26 cellular contexts compared by ENCODE assay signal in genomic region chr2:239498576-239498975, GRCh38.
"Had no signal": no experiment of that assay in that cellular context is flagged by ENCODE, and none has a peak within 500 bp of the region (broad histone marks: within the 10 kb centered on the region; RNA-seq: fewer than 3 reads in every experiment).

No MANE protein-coding gene starts in this region.

- ATAC-seq: activated CD4-positive, alpha-beta T cell treated with anti-CD3 and anti-CD28 coated beads for 36 hours; activated naive CD4-positive, alpha-beta T cell treated with anti-CD3 and anti-CD28 coated beads, Interleukin-2, amount 50 U/mL, for 72 hours; activated T-helper 17 cell treated with anti-CD3 and anti-CD28 coated beads, Interleukin-2, amount 50 U/mL, for 72 hours; effector memory CD8-positive, alpha-beta T cell; natural killer cell treated with Interleukin-12 subunit alpha and Interleukin-12 subunit beta and Interleukin-15 and Interleukin-18, amount 100 ng/mL, for 72 hours; stimulated activated memory B cell treated with anti-CD40 and anti-IgM and Interleukin-4, amounts not matched to agents 10 μg/mL and 1 μg/mL and 100 μg/mL, for 72 hours had no signal

- H3K36me3 Mint-ChIP-seq: activated naive CD4-positive, alpha-beta T cell treated with anti-CD3 and anti-CD28 coated beads, Interleukin-2, amount 50 U/mL, for 72 hours; memory B cell; natural killer cell treated with Interleukin-12 subunit alpha and Interleukin-12 subunit beta and Interleukin-15 and Interleukin-18, amount 100 ng/mL, for 72 hours; stimulated activated memory B cell treated with anti-CD40 and anti-IgM and Interleukin-4, amounts not matched to agents 10 μg/mL and 1 μg/mL and 100 μg/mL, for 72 hours had no signal

- H3K36me3 ChIP-seq: colonic mucosa, esophagus muscularis mucosa, pancreas, right atrium auricular region, thoracic aorta, upper lobe of left lung had no signal

- H3K27ac ChIP-seq: colonic mucosa, dorsolateral prefrontal cortex, esophagus muscularis mucosa, pancreas, psoas muscle, right atrium auricular region, thoracic aorta, upper lobe of left lung had no signal

- H3K4me1 Mint-ChIP-seq: activated B cell treated with CpG ODN at 0.5 μM for 24 hours; activated CD4-positive, alpha-beta T cell treated with anti-CD3 and anti-CD28 coated beads for 36 hours; activated T-helper 17 cell treated with anti-CD3 and anti-CD28 coated beads, Interleukin-2, amount 50 U/mL, for 72 hours; memory B cell; stimulated activated memory B cell treated with anti-CD40 and anti-IgM and Interleukin-4, amounts not matched to agents 10 μg/mL and 1 μg/mL and 100 μg/mL, for 72 hours had no signal

- H3K27ac Mint-ChIP-seq: activated B cell treated with CpG ODN at 0.5 μM for 24 hours; activated CD4-positive, alpha-beta T cell treated with anti-CD3 and anti-CD28 coated beads for 36 hours; activated T-cell treated with anti-CD3 and anti-CD28 coated beads, Interleukin-2, amount 50 U/mL, for 24 hours; activated T-helper 17 cell treated with anti-CD3 and anti-CD28 coated beads, Interleukin-2, amount 50 U/mL, for 72 hours; memory B cell; natural killer cell treated with Interleukin-12 subunit alpha and Interleukin-12 subunit beta and Interleukin-15 and Interleukin-18, amount 100 ng/mL, for 72 hours; stimulated activated memory B cell treated with anti-CD40 and anti-IgM and Interleukin-4, amounts not matched to agents 10 μg/mL and 1 μg/mL and 100 μg/mL, for 72 hours; T-helper 2 cell treated with Interferon-gamma antibody and Interleukin-4, amounts not matched to agents 5 μg/mL and 100 μg/mL, for 36 hours had no signal

- H3K9me3 ChIP-seq: colonic mucosa, esophagus muscularis mucosa, pancreas, psoas muscle, right atrium auricular region, thoracic aorta, upper lobe of left lung had no signal

- H3K27me3 ChIP-seq: colonic mucosa, dorsolateral prefrontal cortex, esophagus muscularis mucosa, pancreas, right atrium auricular region, upper lobe of left lung had no signal

- H3K4me1 ChIP-seq: colonic mucosa, pancreas had no signal

- H3K4me3 ChIP-seq: colonic mucosa, dorsolateral prefrontal cortex, esophagus muscularis mucosa, pancreas, psoas muscle, right atrium auricular region, thoracic aorta, upper lobe of left lung had no signal

- H3K9me3 Mint-ChIP-seq: activated T-cell treated with anti-CD3 and anti-CD28 coated beads, Interleukin-2, amount 50 U/mL, for 24 hours; activated T-helper 17 cell treated with anti-CD3 and anti-CD28 coated beads, Interleukin-2, amount 50 U/mL, for 72 hours; effector memory CD8-positive, alpha-beta T cell; T-helper 2 cell treated with Interferon-gamma antibody and Interleukin-4, amounts not matched to agents 5 μg/mL and 100 μg/mL, for 36 hours had no signal

- DNase-seq: activated B cell treated with CpG ODN at 0.5 μM for 24 hours; activated CD4-positive, alpha-beta T cell treated with anti-CD3 and anti-CD28 coated beads for 36 hours; activated CD4-positive, alpha-beta T cell treated with anti-CD3 and anti-CD28 coated beads, Interleukin-2, amount 50 U/mL, for 4 hours; activated CD8-positive, alpha-beta memory T cell treated with anti-CD3 and anti-CD28 coated beads for 24 hours; activated CD8-positive, alpha-beta memory T cell treated with anti-CD3 and anti-CD28 coated beads, Interleukin-2, amount 50 U/mL, for 4 hours; activated T-cell treated with anti-CD3 and anti-CD28 coated beads, Interleukin-2, amount 50 U/mL, for 24 hours; dorsolateral prefrontal cortex; effector memory CD8-positive, alpha-beta T cell; head of caudate nucleus; hypothalamus; small intestine; stimulated activated CD4-positive, alpha-beta T cell treated with anti-CD3 and anti-CD28 coated beads, Interleukin-2, amount 100 ng/mL, for 24 hours; SW 1271 had no signal

- H3K4me3 Mint-ChIP-seq: activated B cell treated with CpG ODN at 0.5 μM for 24 hours; activated CD4-positive, alpha-beta T cell treated with anti-CD3 and anti-CD28 coated beads for 36 hours; activated T-cell treated with anti-CD3 and anti-CD28 coated beads, Interleukin-2, amount 50 U/mL, for 24 hours; activated T-helper 17 cell treated with anti-CD3 and anti-CD28 coated beads, Interleukin-2, amount 50 U/mL, for 72 hours; effector memory CD8-positive, alpha-beta T cell; memory B cell; natural killer cell treated with Interleukin-12 subunit alpha and Interleukin-12 subunit beta and Interleukin-15 and Interleukin-18, amount 100 ng/mL, for 72 hours; stimulated activated memory B cell treated with anti-CD40 and anti-IgM and Interleukin-4, amounts not matched to agents 10 μg/mL and 1 μg/mL and 100 μg/mL, for 72 hours; T-helper 2 cell treated with Interferon-gamma antibody and Interleukin-4, amounts not matched to agents 5 μg/mL and 100 μg/mL, for 36 hours had no signal
